In the genomic region with DNA sequence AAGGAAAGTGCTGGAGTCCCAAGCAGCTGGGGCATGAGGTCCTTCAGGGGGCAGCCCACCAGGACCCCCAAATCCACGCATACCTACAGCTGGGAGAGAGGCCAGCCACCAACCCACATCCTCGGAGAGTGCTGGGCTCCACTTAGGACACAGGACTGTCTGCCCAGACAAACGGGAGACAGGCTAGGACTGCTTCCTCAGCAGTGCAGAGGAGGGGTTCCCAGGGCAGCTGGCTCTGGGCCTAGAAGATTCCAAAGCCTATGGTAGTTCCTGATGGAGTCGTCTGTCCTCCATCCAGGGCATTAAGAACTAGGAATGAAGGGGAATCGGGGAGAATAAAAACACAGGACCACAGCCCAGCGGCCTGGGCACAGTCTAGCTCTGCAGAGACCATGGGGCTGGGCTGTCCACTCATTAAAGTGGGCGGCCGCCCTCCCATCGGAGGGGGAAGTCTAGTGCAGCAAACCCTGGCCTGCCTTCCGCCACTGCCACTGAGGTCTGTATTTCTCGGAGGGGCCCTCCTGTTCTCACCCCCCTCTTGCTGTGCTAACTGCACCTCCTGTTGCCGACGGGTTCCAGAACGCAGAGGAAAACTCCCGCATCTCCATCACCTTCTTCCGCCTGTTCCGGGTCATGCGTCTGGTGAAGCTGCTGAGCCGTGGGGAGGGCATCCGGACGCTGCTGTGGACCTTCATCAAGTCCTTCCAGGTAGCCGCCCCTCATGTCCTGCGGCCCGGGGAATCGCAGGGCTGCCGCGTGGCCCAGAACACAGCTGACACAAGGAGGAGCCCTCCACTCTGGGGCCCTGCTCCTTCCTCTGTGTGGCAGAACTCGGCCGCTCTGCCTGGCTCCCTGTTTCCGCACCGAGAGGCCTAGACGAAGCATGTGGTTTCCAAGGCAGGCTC, we compare ENCODE assay signal across 19 cellular contexts.
A peak's percentile ranks its signal among the peaks of the same experiment; 100 is the strongest.
DNase-seq lines count a peak whose midpoint lies in the region; ATAC-seq lines count a peak whose summit lies in the region.
"Had no signal": no experiment of that assay in that cellular context is flagged by ENCODE, and none has a peak within 500 bp of the region (broad histone marks: within the 10 kb centered on the region; RNA-seq: fewer than 3 reads in every experiment).

No MANE protein-coding gene starts in this region.

- no peak overlapping the region for H2BK5ac ChIP-seq in neuronal stem cell (ENCODE audit: low read length)

- no peak overlapping the region for H3K4me3 Mint-ChIP-seq in activated CD4-positive, alpha-beta T cell treated with anti-CD3 and anti-CD28 coated beads, Interleukin-2, amount 10 ng/mL, durations not matched to agents 7 days and 5 days
- H3K4me3 Mint-ChIP-seq: HFFc6 had no signal

- peaks cover 0 to 4% of the 10 kb centered on the region in 2 donors for H3K4me1 ChIP-seq in neuronal stem cell (ENCODE audit: control insufficient read depth in 2 of 2, insufficient read depth in 1 of 2, low read depth in 1 of 2, low read length in 2 of 2)

- DNase-seq in cardiac septum (ENCODE audit: low spot score) (peak; percentile 71), Right ventricle myocardium superior (no peak), islet precursor cell (peak; percentile 53), neuronal stem cell (ENCODE audit: low spot score) (no peak), AG08396 (ENCODE audit: low spot score) (no peak)
- no peak for DNase-seq in activated CD4-positive, alpha-beta T cell treated with anti-CD3 and anti-CD28 coated beads, Interleukin-2, amount 10 ng/mL, durations not matched to agents 7 days and 5 days
- DNase-seq in activated CD4-positive, alpha-beta T cell treated with anti-CD3 and anti-CD28 coated beads for 1 hour, result no peak
- DNase-seq in activated CD4-positive, alpha-beta T cell treated with anti-CD3 and anti-CD28 coated beads, Interleukin-2, amount 50 U/mL, for 1 hour, result no peak
- DNase-seq: 8988T, GF-D8, HFFc6, NCI-H1436, NCI-H2029 treated with DMSO at 0.1 percent for 48 hours, NCI-H2171 treated with DMSO at 0.1 percent for 48 hours, NCI-H510A, NCI-H82, PC-3 had no signal

- no peaks in the 10 kb centered on the region for H3K36me3 ChIP-seq in neuronal stem cell (replicated peaks in 1 of 2; ENCODE audit: control insufficient read depth in 2 of 2, insufficient read depth in 2 of 2, low read length in 2 of 2)
- H3K36me3 ChIP-seq: BLaER1 treated with 17β-estradiol and CSF1 and Interleukin-3, amounts not matched to agents 10 nM and 100 nM had no signal

- no peak overlapping the region for H2BK120ac ChIP-seq in neuronal stem cell (ENCODE audit: low read depth, low read length)

- H4K8ac ChIP-seq in neuronal stem cell (ENCODE audit: low read depth, low read length), result no peak overlapping the region

- no CpG with 5 or more reads among the region's 32 CpGs for whole genome bisulfite sequencing in neuronal stem cell (ENCODE audit: extremely low coverage in 2 of 2, insufficient read length in 2 of 2, insufficient replicate concordance in 1 of 2), 2 donors

- no peak overlapping the region for H2BK15ac ChIP-seq in neuronal stem cell (ENCODE audit: low read length)

- no peak overlapping the region for H3K4me3 ChIP-seq in neuronal stem cell (ENCODE audit: low read length in 2 of 2)
- H3K4me3 ChIP-seq: BLaER1 treated with 17β-estradiol and CSF1 and Interleukin-3, amounts not matched to agents 10 nM and 100 nM had no signal

- no peaks in the 10 kb centered on the region for H3K9me3 Mint-ChIP-seq in activated CD4-positive, alpha-beta T cell treated with anti-CD3 and anti-CD28 coated beads, Interleukin-2, amount 10 ng/mL, durations not matched to agents 7 days and 5 days
- H3K9me3 Mint-ChIP-seq: HFFc6 had no signal

- H3K27me3 Mint-ChIP-seq in activated CD4-positive, alpha-beta T cell treated with anti-CD3 and anti-CD28 coated beads, Interleukin-2, amount 10 ng/mL, durations not matched to agents 7 days and 5 days, result peaks cover 25% of the 10 kb centered on the region

- no peak overlapping the region for H3K27ac Mint-ChIP-seq in activated CD4-positive, alpha-beta T cell treated with anti-CD3 and anti-CD28 coated beads, Interleukin-2, amount 10 ng/mL, durations not matched to agents 7 days and 5 days
- H3K27ac Mint-ChIP-seq: HFFc6 had no signal

- intact Hi-C loops in cardiac septum (cut with DNase I), result no loop called here
- intact Hi-C loops in Right ventricle myocardium superior (cut with DNase I), result no loop called here

- H3K18ac ChIP-seq in neuronal stem cell (ENCODE audit: low read length), result peak overlapping the region; percentile 58

- H3K36me3 Mint-ChIP-seq in activated CD4-positive, alpha-beta T cell treated with anti-CD3 and anti-CD28 coated beads, Interleukin-2, amount 10 ng/mL, durations not matched to agents 7 days and 5 days (ENCODE audit: low read depth), result no peaks in the 10 kb centered on the region

- H3K4me2 ChIP-seq in neuronal stem cell (ENCODE audit: insufficient read depth, low read length, poor library complexity, severe bottlenecking), result no peak overlapping the region
- H3K4me2 ChIP-seq: KMS-11 had no signal

- H2AFZ ChIP-seq in neuronal stem cell (ENCODE audit: low read length), result no peak overlapping the region

- no peaks in the 10 kb centered on the region for H3K4me1 Mint-ChIP-seq in activated CD4-positive, alpha-beta T cell treated with anti-CD3 and anti-CD28 coated beads, Interleukin-2, amount 10 ng/mL, durations not matched to agents 7 days and 5 days

- POLR2A ChIA-PET in activated CD4-positive, alpha-beta T cell treated with anti-CD3 and anti-CD28 coated beads, Interleukin-2, amount 10 ng/mL, durations not matched to agents 7 days and 5 days (lab: Charles Lee), result no interaction called here

- no peak overlapping the region for H3K9ac ChIP-seq in neuronal stem cell (ENCODE audit: low read depth, low read length, poor library complexity)
- H3K9ac ChIP-seq: BLaER1 treated with 17β-estradiol and CSF1 and Interleukin-3, amounts not matched to agents 10 nM and 100 nM; KMS-11 had no signal

- no peak for ATAC-seq in Right ventricle myocardium superior (ENCODE audit: poor library complexity)
- ATAC-seq: PC-3 had no signal

- CTCF ChIA-PET in activated CD4-positive, alpha-beta T cell treated with anti-CD3 and anti-CD28 coated beads, Interleukin-2, amount 10 ng/mL, durations not matched to agents 7 days and 5 days (lab: Charles Lee), result no interaction called here

- peak overlapping the region; percentile 38 for H2AK5ac ChIP-seq in neuronal stem cell (ENCODE audit: low read depth, low read length)

- peaks cover 2% of the 10 kb centered on the region for H3K79me1 ChIP-seq in neuronal stem cell (ENCODE audit: low read depth, low read length)

- no peak overlapping the region for H4K91ac ChIP-seq in neuronal stem cell (ENCODE audit: low read depth, low read length, poor library complexity)

- H3K9me3 ChIP-seq in neuronal stem cell (replicated peaks in 1 of 2; ENCODE audit: control insufficient read depth in 2 of 2, insufficient read depth in 1 of 2, low read depth in 1 of 2, low read length in 2 of 2), result no peaks in the 10 kb centered on the region

- H2BK12ac ChIP-seq in neuronal stem cell (ENCODE audit: low read length), result no peak overlapping the region

- H3K23ac ChIP-seq in neuronal stem cell (ENCODE audit: low read depth, low read length, poor library complexity), result no peak overlapping the region

- no peak overlapping the region for H3K4ac ChIP-seq in neuronal stem cell (ENCODE audit: low read length)

- no peak overlapping the region for H3K14ac ChIP-seq in neuronal stem cell (ENCODE audit: low read length)

- peaks cover 0 to 31% (median 0%) of the 10 kb centered on the region in 3 experiments for H3K27me3 ChIP-seq in neuronal stem cell (ENCODE audit: control insufficient read depth in 3 of 3, insufficient read depth in 3 of 3, low read depth in 1 of 3, low read length in 3 of 3)

- no peak overlapping the region for H3K27ac ChIP-seq in neuronal stem cell (replicated peaks; ENCODE audit: low read length)
- H3K27ac ChIP-seq: BLaER1 treated with 17β-estradiol and CSF1 and Interleukin-3, amounts not matched to agents 10 nM and 100 nM; KMS-11 had no signal

Comparison
In these comparisons a context has a peak if more than half of its experiments do, and no peak if none do; other contexts are left out.
1. DNase-seq: peak in cardiac septum (single experiment) and islet precursor cell (single experiment); none in Right ventricle myocardium superior (single experiment), neuronal stem cell (single experiment), activated CD4-positive, alpha-beta T cell treated with anti-CD3 and anti-CD28 coated beads, Interleukin-2, amount 10 ng/mL, durations not matched to agents 7 days and 5 days (single experiment), activated CD4-positive, alpha-beta T cell treated with anti-CD3 and anti-CD28 coated beads for 1 hour (single experiment), activated CD4-positive, alpha-beta T cell treated with anti-CD3 and anti-CD28 coated beads, Interleukin-2, amount 50 U/mL, for 1 hour (single experiment) and AG08396 (single experiment).